8 cellular contexts compared by ENCODE assay signal in genomic region chr11:22625448-22626287, GRCh38. TPM values are rescaled to one million over a fixed set of nuclear protein-coding genes. Genes with fewer than 3 reads are reported as not detected.
DNase-seq lines count a peak whose midpoint lies in the region; ATAC-seq and TF ChIP-seq lines count a peak whose summit lies in the region.

TSS of gene FANCF (minus strand) at chr11:22625823. CDS start at chr11:22625810, 13 bp downstream.

- H3K9me3 ChIP-seq in CD8-positive, alpha-beta T cell (ENCODE audit: low read length): no peaks in the 10 kb centered on the region
- no peaks in the 10 kb centered on the region for H3K9me3 ChIP-seq in effector memory CD4-positive, alpha-beta T cell (ENCODE audit: control insufficient read depth, low read length)

- H3K9me3 Mint-ChIP-seq in CD8-positive, alpha-beta T cell: no peaks in the 10 kb centered on the region

- H3K27me3 Mint-ChIP-seq in CD8-positive, alpha-beta T cell (ENCODE audit: low read depth): no peaks in the 10 kb centered on the region

- no peaks in the 10 kb centered on the region for H3K36me3 ChIP-seq in CD8-positive, alpha-beta T cell (ENCODE audit: insufficient read depth, low read length)
- H3K36me3 ChIP-seq in effector memory CD4-positive, alpha-beta T cell (ENCODE audit: control insufficient read depth, insufficient read depth, low read length): no peaks in the 10 kb centered on the region

- intact Hi-C loops in CD8-positive, alpha-beta T cell (cut with DNase I, micrococcal nuclease): loop anchor here (1.0 to 5.0 kb wide), 3 partner anchors 67 to 204 kb away; partner anchors contain the start of gene SVIP (in 2 of the 2)

- H3K27ac ChIP-seq in CD8-positive, alpha-beta T cell (ENCODE audit: low read depth, low read length): peak within 1 kb of the TSS; percentile 86
- peak within 1 kb of the TSS; percentile 88 for H3K27ac ChIP-seq in effector memory CD4-positive, alpha-beta T cell (ENCODE audit: insufficient read depth, low read length, poor library complexity, severe bottlenecking)

- peak within 1 kb of the TSS; percentile 99 for H3K4me3 Mint-ChIP-seq in CD8-positive, alpha-beta T cell

- peaks cover 26% of the 10 kb centered on the region for H3K4me1 ChIP-seq in CD8-positive, alpha-beta T cell (ENCODE audit: insufficient read depth, low read length)
- H3K4me1 ChIP-seq in effector memory CD4-positive, alpha-beta T cell (ENCODE audit: control insufficient read depth, insufficient read depth, low read length, poor library complexity, severe bottlenecking): peaks cover 6% of the 10 kb centered on the region

- H3K4me1 Mint-ChIP-seq in CD8-positive, alpha-beta T cell (ENCODE audit: low read depth): peaks cover 52% of the 10 kb centered on the region

- peak within 1 kb of the TSS; percentile 80 for H3K4me3 ChIP-seq in CD8-positive, alpha-beta T cell (ENCODE audit: low read depth, low read length)
- H3K4me3 ChIP-seq in effector memory CD4-positive, alpha-beta T cell (ENCODE audit: insufficient read depth, low read depth, low read length, poor library complexity, severe bottlenecking): peak within 1 kb of the TSS; percentile 98

- CTCF ChIA-PET in CD8-positive, alpha-beta T cell (lab: Charles Lee): interaction anchor here (0.9 to 1.8 kb wide), 3 partner anchors 10 to 204 kb away, joined by 3 to 6 read pairs (median 3); partner anchors contain the start of gene SVIP

- peak; percentile 93 for ATAC-seq in CD8-positive, alpha-beta T cell
- ATAC-seq in GM19467 (IDR thresholded peaks at IDR 0.05; ENCODE audit: unreplicated experiment): peak; percentile 97

- peak within 1 kb of the TSS; percentile 99 for H3K27ac Mint-ChIP-seq in CD8-positive, alpha-beta T cell

- no peaks in the 10 kb centered on the region for H3K27me3 ChIP-seq in CD8-positive, alpha-beta T cell (ENCODE audit: insufficient read depth, low read length)
- no peaks in the 10 kb centered on the region for H3K27me3 ChIP-seq in effector memory CD4-positive, alpha-beta T cell (replicated peaks; ENCODE audit: control insufficient read depth, insufficient read depth, low read length, poor library complexity, severe bottlenecking)

- peak; percentile 89 to 96 (median 93) for DNase-seq in CD8-positive, alpha-beta T cell
- DNase-seq in HS-27A (ENCODE audit: low read depth) (peak; percentile 99), NK-92 (lab: John Stamatoyannopoulos, UW; ENCODE audit: unreplicated experiment) (peak; percentile 79), lung microvascular endothelial cell (ENCODE audit: low read depth in 2 of 2) (peak; percentile 96 to 99)
- DNase-seq in activated CD8-positive, alpha-beta memory T cell treated with anti-CD3 and anti-CD28 coated beads for 1 hour (ENCODE audit: extremely low read depth in 1 of 2, low read depth in 1 of 2): peak; percentile 78 to 93
- peak; percentile 86 to 93 (median 88) for DNase-seq in effector memory CD4-positive, alpha-beta T cell
- peak; percentile 87 to 90 (median 90) for DNase-seq in stimulated activated CD4-positive, alpha-beta T cell treated with anti-CD3 and anti-CD28 coated beads, TNF-alpha, amount 100 ng/mL, for 48 hours (ENCODE audit: low read depth in 3 of 3)

- H3K36me3 Mint-ChIP-seq in CD8-positive, alpha-beta T cell: peaks cover 30% of the 10 kb centered on the region

- no peak for TF ChIP-seq CTCF in CD8-positive, alpha-beta T cell (IDR thresholded peaks at IDR 0.05)

- POLR2A ChIA-PET in CD8-positive, alpha-beta T cell (lab: Charles Lee): interaction anchor here (2.0 kb wide), 1 partner anchor 204 kb away, joined by 8 read pairs; the partner anchor contains the start of gene SVIP

RNA-seq across cellular contexts. Expression of gene FANCF, which starts in this region (rescaled TPM):
- 1 to 10 TPM; 5.6 to 6.6 TPM for total RNA-seq in CD8-positive, alpha-beta T cell
- 5.7 and 7.3 TPM in 2 replicates for total RNA-seq in lung microvascular endothelial cell

Comparison
In these comparisons a context has a peak if more than half of its experiments do, and no peak if none do; other contexts are left out.
1. Peak in every context shown above with its lines: DNase-seq, ATAC-seq, H3K4me3 ChIP-seq and H3K27ac ChIP-seq.